In the genomic region with DNA sequence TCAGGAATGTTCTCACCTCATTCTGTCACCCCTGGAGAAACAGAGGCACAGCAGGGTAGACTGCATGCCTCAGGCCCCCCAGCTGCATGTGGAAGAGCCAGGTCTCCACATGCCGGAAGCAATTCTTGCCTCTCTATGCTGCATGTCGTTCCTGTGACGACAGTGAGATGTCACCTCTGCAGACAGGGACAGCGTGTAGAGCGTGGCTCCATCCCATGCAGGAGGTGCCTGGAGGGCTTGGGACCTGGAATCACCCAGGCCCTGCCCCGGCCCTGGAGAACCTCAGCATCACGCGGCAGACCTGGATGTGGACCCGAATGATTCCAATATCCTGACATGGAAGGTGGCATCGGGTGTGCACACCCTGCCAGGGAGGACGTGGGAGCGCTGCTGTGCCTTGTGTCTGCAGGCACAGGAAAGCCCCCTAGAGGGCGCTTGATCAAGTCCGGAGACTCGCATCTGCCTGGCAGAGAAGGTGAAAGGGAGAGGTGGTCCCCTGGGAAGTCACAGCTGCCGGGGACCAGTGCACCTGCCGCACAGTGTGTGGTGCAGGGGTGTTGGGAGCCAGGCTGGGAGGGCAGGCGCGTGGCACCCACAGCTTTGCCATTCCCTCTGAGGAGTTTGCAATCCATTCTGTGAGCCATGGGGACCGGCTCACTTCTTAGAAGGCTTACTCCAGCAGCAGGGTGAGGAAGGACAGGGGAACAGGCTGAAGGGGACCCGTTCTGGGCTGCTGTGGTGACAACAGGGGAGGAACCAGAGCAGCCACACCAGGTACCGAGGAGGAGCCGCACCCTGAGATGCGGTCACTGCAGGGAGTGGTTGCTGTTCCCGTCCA, we compare ENCODE assay signal across 8 cellular contexts. TPM values are rescaled to one million over a fixed set of nuclear protein-coding genes. Genes with fewer than 3 reads are reported as not detected.
DNase-seq lines count a peak whose midpoint lies in the region; ATAC-seq and TF ChIP-seq lines count a peak whose summit lies in the region.

No MANE protein-coding gene starts in this region.

- H3K9me3 ChIP-seq in left ventricle myocardium inferior (replicated peaks), result no peaks in the 10 kb centered on the region

- H3K4me3 ChIP-seq in left ventricle myocardium inferior, result no peak overlapping the region

- peak; percentile 92 for TF ChIP-seq CTCF in C4-2B (conservative IDR thresholded peaks at IDR 0.05)
- TF ChIP-seq CTCF in left ventricle myocardium inferior (IDR thresholded peaks at IDR 0.05; ENCODE audit: borderline replicate concordance), result peak; percentile 74

- no peaks in the 10 kb centered on the region for H3K36me3 ChIP-seq in left ventricle myocardium inferior

- H3K27ac ChIP-seq in C4-2B (no peak overlapping the region), left ventricle myocardium inferior (replicated peaks) (no peak overlapping the region)

- no peaks in the 10 kb centered on the region for H3K4me1 ChIP-seq in left ventricle myocardium inferior

- H3K27me3 ChIP-seq in left ventricle myocardium inferior (ENCODE audit: low read depth), result peaks cover 73% of the 10 kb centered on the region

- ATAC-seq in GM18519 (IDR thresholded peaks at IDR 0.05; ENCODE audit: low FRiP score, unreplicated experiment) (peak; percentile 85), HG02973 (IDR thresholded peaks at IDR 0.05; ENCODE audit: unreplicated experiment) (peak; percentile 70)

- DNase-seq in NCI-H460 (ENCODE audit: extremely low read depth, low read depth) (peak; percentile 52), left ventricle myocardium inferior (no peak), NCI-H510A treated with DMSO at 0.1 percent for 48 hours (lab: John Stamatoyannopoulos, UW) (no peak)
- peak; percentile 37 for DNase-seq in activated T-cell treated with anti-CD3 and anti-CD28 coated beads, Interleukin-2, amount 50 U/mL, for 1 hour
- peak; percentile 52 for DNase-seq in stimulated activated CD4-positive, alpha-beta T cell treated with anti-CD3 and anti-CD28 coated beads, Interleukin-12 subunit alpha, Interleukin-12 subunit beta, amount 100 ng/mL, for 4 hours

- intact Hi-C loops in left ventricle myocardium inferior (cut with micrococcal nuclease), result no loop called here

RNA-seq across cellular contexts. Expression of gene EN2, which starts 45.3 kb away (rescaled TPM):
- 0.75 and 0.84 TPM in 2 replicates for total RNA-seq in NCI-H460 (2014; rRNA removed; shearing (Covaris generic))
- 0.06 and 0.50 TPM in 2 replicates for polyA plus RNA-seq in NCI-H460 (2014; cell fraction: nucleus; rRNA removed)
- 0.11 TPM for total RNA-seq in left ventricle myocardium inferior

Comparison
In these comparisons a context has a peak if more than half of its experiments do, and no peak if none do; other contexts are left out.
1. DNase-seq: peak in NCI-H460 (single experiment), activated T-cell treated with anti-CD3 and anti-CD28 coated beads, Interleukin-2, amount 50 U/mL, for 1 hour (single experiment) and stimulated activated CD4-positive, alpha-beta T cell treated with anti-CD3 and anti-CD28 coated beads, Interleukin-12 subunit alpha, Interleukin-12 subunit beta, amount 100 ng/mL, for 4 hours (single experiment); none in left ventricle myocardium inferior (single experiment) and NCI-H510A treated with DMSO at 0.1 percent for 48 hours (single experiment).